24 cellular contexts compared by ENCODE assay signal in genomic region chr20:21083825-21084325, GRCh38.
"Had no signal": no experiment of that assay in that cellular context is flagged by ENCODE, and none has a peak within 500 bp of the region (broad histone marks: within the 10 kb centered on the region; RNA-seq: fewer than 3 reads in every experiment).

No MANE protein-coding gene starts in this region.

- ATAC-seq: activated T-helper 17 cell treated with anti-CD3 and anti-CD28 coated beads, Interleukin-2, amount 50 U/mL, for 72 hours; Right ventricle myocardium inferior; T-cell had no signal

- H3K27me3 ChIP-seq: brain microvascular endothelial cell, MG63 had no signal

- H3K9ac ChIP-seq: KMS-11 had no signal

- H3K4me3 ChIP-seq: cardiac muscle cell, MG63, SK-N-MC had no signal

- H3K4me2 ChIP-seq: KMS-11 had no signal

- H3K36me3 ChIP-seq: brain microvascular endothelial cell, cardiac muscle cell, MG63 had no signal

- H3K9me3 ChIP-seq: MG63 had no signal

- DNase-seq: activated CD4-positive, alpha-beta memory T cell treated with anti-CD3 and anti-CD28 coated beads, Interleukin-2, amount 10 ng/mL, durations not matched to agents 7 days and 5 days; activated CD4-positive, alpha-beta T cell treated with anti-CD3 and anti-CD28 coated beads, Interleukin-2, amount 50 U/mL, for 1 hour; activated CD4-positive, CD25-positive, alpha-beta regulatory T cell; activated gamma-delta T cell; activated naive CD4-positive, alpha-beta T cell treated with anti-CD3 and anti-CD28 coated beads for 36 hours; activated T-cell treated with anti-CD3 and anti-CD28 coated beads for 4 hours; activated T-cell treated with anti-CD3 and anti-CD28 coated beads, Interleukin-2, amount 50 U/mL, for 48 hours; brain microvascular endothelial cell; MG63; NCI-H1105; NCI-H1436; NCI-H1694 treated with DMSO at 0.1 percent for 48 hours; NCI-H2029 treated with DMSO at 0.1 percent for 48 hours; NCI-H345; NCI-H510A treated with DMSO at 0.1 percent for 48 hours; RPMI8226; T-cell; T-helper 2 cell; T1000 had no signal
